1 cellular context compared by ENCODE assay signal in genomic region chr1:244367399-244368114, GRCh38.
TF ChIP-seq lines count a peak whose summit lies in the region.

No MANE protein-coding gene starts in this region.

TF ChIP-seq in K562, 482 proteins besides CTCF, POLR2A, EP300 and RAD21 (continued from another document and continues in another):
- TF ChIP-seq MYC (IDR thresholded peaks at IDR 0.05; ENCODE audit: low read depth, low read length) (no peak), MYC (CRISPR knock-in tag; IDR thresholded peaks at IDR 0.05; ENCODE audit: borderline replicate concordance, low read depth) (peak; percentile 70; the same call in 1 of the 2 replicates), NR2C2 (CRISPR knock-in tag; IDR thresholded peaks at IDR 0.05) (no peak), NR2C2 (tag; IDR thresholded peaks at IDR 0.05) (no peak; the same call in none of the 2 replicates), ZNF592 (IDR thresholded peaks at IDR 0.05) (peak; percentile 90), RBM34 (IDR thresholded peaks at IDR 0.05; ENCODE audit: borderline replicate concordance, insufficient read depth, low read length) (no peak), ZNF79 (CRISPR knock-in tag; IDR thresholded peaks at IDR 0.05; ENCODE audit: low read depth) (0 out of 2 replicates have a peak, but pooled peaks have one; percentile 28), NFATC3 (IDR thresholded peaks at IDR 0.05) (no peak), SMAD4 (CRISPR knock-in tag; conservative IDR thresholded peaks at IDR 0.05) (peak; percentile 38; the same call in 1 of the 2 replicates), RBM22 (IDR thresholded peaks at IDR 0.05; ENCODE audit: low read depth, low read length, poor library complexity, severe bottlenecking) (no peak), ETV5 (CRISPR knock-in tag; IDR thresholded peaks at IDR 0.05; ENCODE audit: low read depth) (no peak), ZNF586 (CRISPR knock-in tag; conservative IDR thresholded peaks at IDR 0.05) (peak; percentile 74; the same call in 1 of the 2 replicates), DIDO1 (tag; IDR thresholded peaks at IDR 0.05; ENCODE audit: low read depth) (no peak), REST (CRISPR knock-in tag; IDR thresholded peaks at IDR 0.05; ENCODE audit: low read depth) (peak; percentile 55; the same call in 1 of the 2 replicates), ZFP36 (IDR thresholded peaks at IDR 0.05; ENCODE audit: low read depth, low read length, partially characterized antibody) (no peak), ZNF41 (CRISPR knock-in tag; conservative IDR thresholded peaks at IDR 0.05) (0 out of 2 replicates have a peak, but pooled peaks have one; percentile 1), FOXA1 (IDR thresholded peaks at IDR 0.05; ENCODE audit: borderline replicate concordance) (no peak), SIN3B (IDR thresholded peaks at IDR 0.05; ENCODE audit: low read depth) (no peak), GABPB2 (CRISPR knock-in tag; conservative IDR thresholded peaks at IDR 0.05) (no peak), TAF15 (IDR thresholded peaks at IDR 0.05; ENCODE audit: low read depth, low read length) (no peak), PHF8 (IDR thresholded peaks at IDR 0.05; ENCODE audit: borderline replicate concordance, low read length) (peak; percentile 49; the same call in 1 of the 2 replicates), KLF6 (CRISPR knock-in tag; IDR thresholded peaks at IDR 0.05; ENCODE audit: borderline replicate concordance) (peak; percentile 72), FOXO4 (CRISPR knock-in tag; IDR thresholded peaks at IDR 0.05) (peak; percentile 24; the same call in 1 of the 2 replicates), JUNB (CRISPR knock-in tag; conservative IDR thresholded peaks at IDR 0.05) (0 out of 2 replicates have a peak, but pooled peaks have one; percentile 6), ZNF655 (CRISPR knock-in tag; IDR thresholded peaks at IDR 0.05) (no peak), E2F6 (IDR thresholded peaks at IDR 0.05; ENCODE audit: borderline replicate concordance in 1 of 2, extremely low read depth in 1 of 2, insufficient read depth in 1 of 2, insufficient read length in 1 of 2, low read depth in 1 of 2, low read length in 1 of 2, poor library complexity in 1 of 2, severe bottlenecking in 1 of 2) (peak in 1 of 2 experiments; percentile 46), POLR2G (IDR thresholded peaks at IDR 0.05; ENCODE audit: low read depth, low read length) (peak; percentile 80), RBM14 (IDR thresholded peaks at IDR 0.05; ENCODE audit: borderline replicate concordance, insufficient read depth, low read depth, low read length) (0 out of 2 replicates have a peak, but pooled peaks have one; percentile 52), CHD1 (IDR thresholded peaks at IDR 0.05; ENCODE audit: low read length) (peak; percentile 46), TAF1 (IDR thresholded peaks at IDR 0.05; ENCODE audit: control insufficient read depth, extremely low read depth, insufficient read depth, low read length, severe bottlenecking) (peak; percentile 20), KDM4B (IDR thresholded peaks at IDR 0.05; ENCODE audit: borderline replicate concordance in 2 of 2, low read depth in 1 of 2) (no peak), CXXC5 (CRISPR knock-in tag; IDR thresholded peaks at IDR 0.05) (peak; percentile 53), PRDM10 (IDR thresholded peaks at IDR 0.05; ENCODE audit: partially characterized antibody) (peak; percentile 81), ZNF431 (CRISPR knock-in tag; IDR thresholded peaks at IDR 0.05) (no peak), ARID2 (IDR thresholded peaks at IDR 0.05) (peak; percentile 17; the same call in 1 of the 2 replicates), ZNF764 (CRISPR knock-in tag; IDR thresholded peaks at IDR 0.05; ENCODE audit: low read depth) (no peak), ZFP30 (CRISPR knock-in tag; IDR thresholded peaks at IDR 0.05; ENCODE audit: borderline replicate concordance) (no peak), NCOR1 (IDR thresholded peaks at IDR 0.05) (0 out of 2 replicates have a peak, but pooled peaks have one; percentile 3), ZSCAN32 (CRISPR knock-in tag; IDR thresholded peaks at IDR 0.05) (no peak), TFE3 (CRISPR knock-in tag; IDR thresholded peaks at IDR 0.05) (no peak), CHD2 (IDR thresholded peaks at IDR 0.05; ENCODE audit: low read depth, low read length) (no peak), SMAD3 (CRISPR knock-in tag; conservative IDR thresholded peaks at IDR 0.05) (0 out of 2 replicates have a peak, but pooled peaks have one; percentile 5), HES1 (IDR thresholded peaks at IDR 0.05; ENCODE audit: low read depth) (no peak), ZNF174 (CRISPR knock-in tag; IDR thresholded peaks at IDR 0.05) (0 out of 2 replicates have a peak, but pooled peaks have one; percentile 34), OTX1 (CRISPR knock-in tag; IDR thresholded peaks at IDR 0.05) (peak; percentile 84; the same call in 1 of the 2 replicates), CBFA2T2 (conservative IDR thresholded peaks at IDR 0.05) (no peak), MAX (CRISPR knock-in tag; IDR thresholded peaks at IDR 0.05) (peak; percentile 40; the same call in 1 of the 2 replicates), ELF4 (CRISPR knock-in tag; IDR thresholded peaks at IDR 0.05) (peak; percentile 28; the same call in 1 of the 2 replicates)
